In genomic region chr1:217354900-217355299, GRCh38 we compare ENCODE assay signal across 26 cellular contexts.
"Had no signal": no experiment of that assay in that cellular context is flagged by ENCODE, and none has a peak within 500 bp of the region (broad histone marks: within the 10 kb centered on the region; RNA-seq: fewer than 3 reads in every experiment).

No MANE protein-coding gene starts in this region.

- H3K4me3 ChIP-seq: ascending aorta, cardiac muscle cell, K562, SJCRH30, SK-N-MC had no signal

- ATAC-seq: activated CD8-positive, alpha-beta T cell treated with anti-CD3 and anti-CD28 coated beads, Interleukin-2, amount 10 ng/mL, durations not matched to agents 7 days and 5 days; K562 had no signal

- DNase-seq: activated CD4-positive, alpha-beta T cell treated with anti-CD3 and anti-CD28 coated beads, Interleukin-2, amount 10 ng/mL, durations not matched to agents 7 days and 5 days; activated CD4-positive, alpha-beta T cell treated with anti-CD3 and anti-CD28 coated beads, Interleukin-2, amount 50 U/mL, for 48 hours; activated CD8-positive, alpha-beta T cell treated with anti-CD3 and anti-CD28 coated beads, Interleukin-2, amount 10 ng/mL, durations not matched to agents 7 days and 5 days; activated gamma-delta T cell; activated naive CD4-positive, alpha-beta T cell treated with Interleukin-2 at 50 U/mL for 16 hours; activated naive CD8-positive, alpha-beta T cell treated with anti-CD3 and anti-CD28 coated beads, Interleukin-2, amount 10 ng/mL, durations not matched to agents 7 days and 5 days; activated T-cell treated with anti-CD3 and anti-CD28 coated beads, Interleukin-2, amount 50 U/mL, for 24 hours; amygdala; NCI-H1092 treated with DMSO at 0.1 percent for 48 hours; NCI-H146; NCI-H187; NCI-H2029 treated with DMSO at 0.1 percent for 48 hours; NCI-H2107; NCI-H2171; NCI-H446; NCI-H510A treated with DMSO at 0.1 percent for 48 hours; NCI-H526 treated with DMSO at 0.1 percent for 48 hours; NCI-H774; OCI-M1; Right ventricle myocardium superior; SJCRH30; T1000 had no signal
